25 cellular contexts compared by ENCODE assay signal in genomic region chr1:111825217-111825616, GRCh38.
"Had no signal": no experiment of that assay in that cellular context is flagged by ENCODE, and none has a peak within 500 bp of the region (broad histone marks: within the 10 kb centered on the region; RNA-seq: fewer than 3 reads in every experiment).

No MANE protein-coding gene starts in this region.

- H3K27ac ChIP-seq: epithelial cell of prostate, gastrocnemius medialis, hepatocyte, prostate gland, right atrium auricular region, stomach, thyroid gland had no signal

- H3K4me3 ChIP-seq: gastrocnemius medialis, hepatocyte, prostate gland, right atrium auricular region, stomach, thyroid gland had no signal

- DNase-seq: effector CD8-positive, alpha-beta T cell; endodermal cell; foreskin fibroblast; gastrocnemius medialis; head of caudate nucleus; kidney; mammary epithelial cell; mesendoderm; naive thymus-derived CD8-positive, alpha-beta T cell; nephron progenitor cell; nucleus accumbens; stimulated activated CD4-positive, alpha-beta T cell treated with anti-CD3 and anti-CD28 coated beads, Interleukin-2, amount 100 ng/mL, for 24 hours; stimulated activated CD4-positive, alpha-beta T cell treated with anti-CD3 and anti-CD28 coated beads, Interleukin-4, amount 100 ng/mL, for 24 hours; stimulated activated naive CD4-positive, alpha-beta T cell treated with Interleukin-2 at 50 U/mL for 16 hours; stomach; trophoblast cell had no signal

- H3K9me3 ChIP-seq: gastrocnemius medialis, prostate gland, right atrium auricular region, thyroid gland had no signal

- H3K27me3 ChIP-seq: gastrocnemius medialis, hepatocyte, right atrium auricular region, stomach, thyroid gland had no signal

- H3K36me3 ChIP-seq: gastrocnemius medialis, prostate gland, right atrium auricular region, stomach, thyroid gland had no signal

- H3K4me1 ChIP-seq: gastrocnemius medialis, prostate gland, stomach, thyroid gland had no signal

- ATAC-seq: esophagus mucosa; gastrocnemius medialis; left lobe of liver; naive thymus-derived CD8-positive, alpha-beta T cell; sciatic nerve; stimulated activated effector memory CD8-positive, alpha-beta T cell treated with anti-CD3 and anti-CD28 coated beads, Interleukin-12 subunit alpha, Interleukin-12 subunit beta, amount 100 ng/mL, for 72 hours had no signal
